Comparison of ENCODE assay signal across 16 cellular contexts in genomic region chr9:128389395-128390149, GRCh38. TPM values are rescaled to one million over a fixed set of nuclear protein-coding genes. Genes with fewer than 3 reads are reported as not detected.
DNase-seq lines count a peak whose midpoint lies in the region; ATAC-seq lines count a peak whose summit lies in the region.
"Had no signal": no experiment of that assay in that cellular context is flagged by ENCODE, and none has a peak within 500 bp of the region (broad histone marks: within the 10 kb centered on the region; RNA-seq: fewer than 3 reads in every experiment).

No MANE protein-coding gene starts in this region.

- peak overlapping the region; percentile 24 for H3K9ac ChIP-seq in HUES6 (ENCODE audit: low read length)

- H3K9me3 ChIP-seq in HUES6 (ENCODE audit: control insufficient read depth, insufficient read depth, low read depth, low read length): no peaks in the 10 kb centered on the region
- no peaks in the 10 kb centered on the region for H3K9me3 ChIP-seq in CD4-positive, alpha-beta memory T cell (ENCODE audit: control insufficient read depth in 1 of 2, low read length in 2 of 2)

- DNase-seq in Ammon's horn (ENCODE audit: low spot score): peak; percentile 35
- DNase-seq in NCI-H82 (lab: John Stamatoyannopoulos, UW): peak; percentile 85
- DNase-seq in epidermal melanocyte (ENCODE audit: insufficient read length, low spot score): peak; percentile 13
- DNase-seq in NCI-H748 treated with DMSO at 0.1 percent for 48 hours (lab: John Stamatoyannopoulos, UW): no peak
- DNase-seq in CD4-positive, alpha-beta memory T cell: no peak
- DNase-seq in NCI-H1694 treated with DMSO at 0.1 percent for 48 hours (lab: John Stamatoyannopoulos, UW): no peak
- DNase-seq: activated naive CD8-positive, alpha-beta T cell treated with anti-CD3 and anti-CD28 coated beads, Interleukin-2, amount 10 ng/mL, durations not matched to agents 7 days and 5 days; activated T-cell treated with anti-CD3 and anti-CD28 coated beads, Interleukin-2, amount 50 U/mL, for 24 hours; central memory CD4-positive, alpha-beta T cell; MM.1S; NCI-H526 treated with DMSO at 0.1 percent for 48 hours; occipital lobe; stimulated activated CD4-positive, alpha-beta T cell treated with anti-CD3 and anti-CD28 coated beads, Interleukin-4, amount 100 ng/mL, for 4 hours; trophoblast cell had no signal

- no peak overlapping the region for H3K4me3 Mint-ChIP-seq in CD4-positive, alpha-beta memory T cell
- H3K4me3 Mint-ChIP-seq: activated naive CD8-positive, alpha-beta T cell treated with anti-CD3 and anti-CD28 coated beads, Interleukin-2, amount 10 ng/mL, durations not matched to agents 7 days and 5 days; activated T-cell treated with anti-CD3 and anti-CD28 coated beads, Interleukin-2, amount 50 U/mL, for 24 hours had no signal

- no peak for ATAC-seq in GM21381 (IDR thresholded peaks at IDR 0.05; ENCODE audit: unreplicated experiment)

- H3K36me3 ChIP-seq in HUES6 (ENCODE audit: control insufficient read depth, insufficient read depth, low read length): peaks cover 27% of the 10 kb centered on the region
- peaks cover 71% of the 10 kb centered on the region for H3K36me3 ChIP-seq in CD4-positive, alpha-beta memory T cell (ENCODE audit: insufficient read depth, low read length)

- CTCF ChIA-PET in CD4-positive, alpha-beta memory T cell (lab: Charles Lee; ENCODE audit: partially characterized antibody): interaction anchor here (1.0 to 1.1 kb wide), 2 partner anchors 27 to 30 kb away, joined by 3 to 4 read pairs; no protein-coding TSS in a partner anchor

- H3K27ac ChIP-seq in HUES6 (ENCODE audit: low read depth, low read length): no peak overlapping the region
- H3K27ac ChIP-seq in CD4-positive, alpha-beta memory T cell (ENCODE audit: low read depth, low read length): no peak overlapping the region

- intact Hi-C loops in CD4-positive, alpha-beta memory T cell (cut with micrococcal nuclease): no loop called here

- H3K27me3 ChIP-seq in HUES6 (ENCODE audit: control insufficient read depth, insufficient read depth, low read length): peaks cover 99% of the 10 kb centered on the region
- no peaks in the 10 kb centered on the region for H3K27me3 ChIP-seq in CD4-positive, alpha-beta memory T cell (ENCODE audit: insufficient read depth, low read length)

- POLR2A ChIA-PET in CD4-positive, alpha-beta memory T cell (lab: Charles Lee; ENCODE audit: partially characterized antibody): interaction anchor here (0.6 kb wide), 1 partner anchor 13 kb away, joined by 4 read pairs; no protein-coding TSS in a partner anchor

- H3K27me3 Mint-ChIP-seq in CD4-positive, alpha-beta memory T cell: no peaks in the 10 kb centered on the region
- H3K27me3 Mint-ChIP-seq: activated naive CD8-positive, alpha-beta T cell treated with anti-CD3 and anti-CD28 coated beads, Interleukin-2, amount 10 ng/mL, durations not matched to agents 7 days and 5 days; activated T-cell treated with anti-CD3 and anti-CD28 coated beads, Interleukin-2, amount 50 U/mL, for 24 hours had no signal

- no peak overlapping the region for H3K4me3 ChIP-seq in HUES6 (ENCODE audit: low read depth, low read length)
- no peak overlapping the region for H3K4me3 ChIP-seq in CD4-positive, alpha-beta memory T cell (ENCODE audit: low read length in 2 of 2)

- H3K27ac Mint-ChIP-seq in CD4-positive, alpha-beta memory T cell: no peak overlapping the region
- H3K27ac Mint-ChIP-seq: activated naive CD8-positive, alpha-beta T cell treated with anti-CD3 and anti-CD28 coated beads, Interleukin-2, amount 10 ng/mL, durations not matched to agents 7 days and 5 days; activated T-cell treated with anti-CD3 and anti-CD28 coated beads, Interleukin-2, amount 50 U/mL, for 24 hours had no signal

- H3K9me3 Mint-ChIP-seq in CD4-positive, alpha-beta memory T cell: peaks cover 0 to 2% (median 0%) of the 10 kb centered on the region in 8 donors
- H3K9me3 Mint-ChIP-seq: activated naive CD8-positive, alpha-beta T cell treated with anti-CD3 and anti-CD28 coated beads, Interleukin-2, amount 10 ng/mL, durations not matched to agents 7 days and 5 days; activated T-cell treated with anti-CD3 and anti-CD28 coated beads, Interleukin-2, amount 50 U/mL, for 24 hours had no signal

- H3K4me1 ChIP-seq in HUES6 (ENCODE audit: control insufficient read depth, insufficient read depth, low read length): peaks cover 63% of the 10 kb centered on the region
- H3K4me1 ChIP-seq in CD4-positive, alpha-beta memory T cell (ENCODE audit: insufficient read depth, low read length): no peaks in the 10 kb centered on the region

- no peaks in the 10 kb centered on the region for H3K4me1 Mint-ChIP-seq in CD4-positive, alpha-beta memory T cell
- H3K4me1 Mint-ChIP-seq: activated naive CD8-positive, alpha-beta T cell treated with anti-CD3 and anti-CD28 coated beads, Interleukin-2, amount 10 ng/mL, durations not matched to agents 7 days and 5 days had no signal

- H3K36me3 Mint-ChIP-seq in CD4-positive, alpha-beta memory T cell: peaks cover 32 to 53% of the 10 kb centered on the region in 2 donors
- H3K36me3 Mint-ChIP-seq: activated naive CD8-positive, alpha-beta T cell treated with anti-CD3 and anti-CD28 coated beads, Interleukin-2, amount 10 ng/mL, durations not matched to agents 7 days and 5 days had no signal

RNA-seq across cellular contexts. Expression of gene URM1, which starts 18.4 kb away (rescaled TPM):
- 10 to 100 TPM; 44.1 to 45.5 TPM for total RNA-seq in CD4-positive, alpha-beta memory T cell
- polyA plus RNA-seq in CD4-positive, alpha-beta memory T cell: 10 to 100 TPM; 50.5 to 50.8 TPM

RNA-seq across cellular contexts. Expression of gene CERCAM, which starts 31.1 kb away (rescaled TPM):
- total RNA-seq in CD4-positive, alpha-beta memory T cell: under 1 TPM; 0.29 to 0.64 TPM
- polyA plus RNA-seq in CD4-positive, alpha-beta memory T cell: under 1 TPM in 1 of 2 donors, not detected in 1; 0.38 TPM

RNA-seq across cellular contexts. Expression of gene SLC27A4, which starts 49.2 kb away (rescaled TPM):
- 10 to 100 TPM; 13.9 to 16.3 TPM for total RNA-seq in CD4-positive, alpha-beta memory T cell
- polyA plus RNA-seq in CD4-positive, alpha-beta memory T cell: 1 to 10 TPM; 5.4 to 8.6 TPM

Comparison
In these comparisons a context has a peak if more than half of its experiments do, and no peak if none do; other contexts are left out.
1. DNase-seq: peak in Ammon's horn (single experiment), NCI-H82 (single experiment) and epidermal melanocyte (single experiment); none in NCI-H748 treated with DMSO at 0.1 percent for 48 hours (single experiment), CD4-positive, alpha-beta memory T cell (0 of 5) and NCI-H1694 treated with DMSO at 0.1 percent for 48 hours (single experiment).